Comparison of ENCODE assay signal across 8 cellular contexts in the genomic region with DNA sequence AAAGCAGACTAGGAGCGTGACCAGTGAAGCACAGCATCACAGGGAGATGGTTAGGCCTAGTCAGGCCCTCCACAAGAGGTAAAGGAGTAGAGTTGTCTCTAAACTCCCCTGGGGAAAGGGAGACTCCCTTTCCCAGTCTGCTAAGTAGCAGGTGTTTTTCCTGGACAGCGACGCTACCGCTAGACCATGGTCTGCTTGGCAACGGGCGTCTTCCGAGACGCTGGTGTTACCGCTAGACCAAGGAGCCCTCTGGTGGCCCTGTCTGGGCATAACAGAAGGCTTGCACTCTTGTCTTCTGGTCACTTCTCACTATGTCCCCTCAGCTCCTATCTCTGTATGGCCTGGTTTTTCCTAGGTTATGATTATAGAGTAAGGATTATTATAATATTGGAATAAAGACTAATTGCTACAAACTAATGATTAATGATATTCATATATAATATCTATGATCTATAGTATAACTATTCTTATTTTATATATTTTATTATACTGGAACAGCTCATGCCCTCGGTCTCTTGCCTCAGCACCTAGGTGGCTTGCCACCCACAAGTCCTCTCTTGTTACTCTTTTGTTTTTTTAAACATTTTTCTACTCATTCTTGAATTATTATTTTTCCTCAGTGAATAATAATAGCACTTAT. TPM values are rescaled to one million over a fixed set of nuclear protein-coding genes. Genes with fewer than 3 reads are reported as not detected.
A peak's percentile ranks its signal among the peaks of the same experiment; 100 is the strongest.
DNase-seq lines count a peak whose midpoint lies in the region; ATAC-seq and TF ChIP-seq lines count a peak whose summit lies in the region.
"Not testable (repeated sequence)": the region's sequence is repeated elsewhere in the genome, so short reads cannot be mapped to it uniquely, and the experiment has no call there.

No MANE protein-coding gene starts in this region.

- in situ Hi-C loops in astrocyte of the spinal cord (cut with HindIII; ENCODE audit: low sequenced_read_pairs): not testable (repeated sequence)

- H3K9me3 ChIP-seq in OCI-LY1 (ENCODE audit: low read length): not testable (repeated sequence)

- H3K4me2 ChIP-seq in OCI-LY1 (ENCODE audit: low read length): peak overlapping the region; percentile 42; the same call in 1 of the 2 replicates

- H3K27ac Mint-ChIP-seq in CD14-positive monocyte; activated CD4-positive, alpha-beta T cell treated with anti-CD3 and anti-CD28 coated beads, Interleukin-2, amount 10 ng/mL, durations not matched to agents 7 days and 5 days; neural crest cell (ENCODE audit: unreplicated experiment): not testable (repeated sequence)

- peak overlapping the region in 1 of 2 donors; percentile 23 for H3K4me3 Mint-ChIP-seq in CD14-positive monocyte
- not testable (repeated sequence) for H3K4me3 Mint-ChIP-seq in activated CD4-positive, alpha-beta T cell treated with anti-CD3 and anti-CD28 coated beads, Interleukin-2, amount 10 ng/mL, durations not matched to agents 7 days and 5 days
- peak overlapping the region; percentile 54 for H3K4me3 Mint-ChIP-seq in neural crest cell

- H3K36me3 ChIP-seq in OCI-LY1 (ENCODE audit: insufficient read depth, low read length): not testable (repeated sequence)

- H3K4me3 ChIP-seq in OCI-LY1 (ENCODE audit: low read depth, low read length, poor library complexity, severe bottlenecking): peak overlapping the region; percentile 26
- not testable (repeated sequence) for H3K4me3 ChIP-seq in astrocyte of the spinal cord (ENCODE audit: low read depth, low read length)

- H3K9me2 ChIP-seq in OCI-LY1 (ENCODE audit: low read depth, low read length): not testable (repeated sequence)

- H3F3A ChIP-seq in OCI-LY1 (ENCODE audit: insufficient read depth, low read length): not testable (repeated sequence)

- not testable (repeated sequence) for H3K27me3 Mint-ChIP-seq in CD14-positive monocyte (ENCODE audit: low read depth in 3 of 3)
- peaks cover 12% of the 10 kb centered on the region for H3K27me3 Mint-ChIP-seq in activated CD4-positive, alpha-beta T cell treated with anti-CD3 and anti-CD28 coated beads, Interleukin-2, amount 10 ng/mL, durations not matched to agents 7 days and 5 days
- H3K27me3 Mint-ChIP-seq in neural crest cell (ENCODE audit: low read depth): peaks cover 16% of the 10 kb centered on the region

- CTCF ChIA-PET in activated CD4-positive, alpha-beta T cell treated with anti-CD3 and anti-CD28 coated beads, Interleukin-2, amount 10 ng/mL, durations not matched to agents 7 days and 5 days (lab: Charles Lee): interaction anchor here (0.7 to 1.8 kb wide), 2 partner anchors 27 to 221 kb away, joined by 3 to 4 read pairs; no protein-coding TSS in a partner anchor

- H3K9me3 Mint-ChIP-seq in CD14-positive monocyte (peaks cover 4 to 10% (median 6%) of the 10 kb centered on the region in 7 donors), neural crest cell (peaks cover 18% of the 10 kb centered on the region)
- H3K9me3 Mint-ChIP-seq in activated CD4-positive, alpha-beta T cell treated with anti-CD3 and anti-CD28 coated beads, Interleukin-2, amount 10 ng/mL, durations not matched to agents 7 days and 5 days: not testable (repeated sequence)

- intact Hi-C loops in CD14-positive monocyte (cut with micrococcal nuclease): loop anchor here in 1 of 2 donors (2.0 kb wide), 1 partner anchor 220 kb away; no protein-coding TSS in a partner anchor
- intact Hi-C loops in Right ventricle myocardium superior (cut with DNase I): not testable (repeated sequence)

- not testable (repeated sequence) for H3K27ac ChIP-seq in OCI-LY1 (ENCODE audit: low read depth, low read length, poor library complexity, severe bottlenecking)

- not testable (repeated sequence) for H2AFZ ChIP-seq in OCI-LY1 (ENCODE audit: low read length)

- not testable (repeated sequence) for H3K4me1 ChIP-seq in OCI-LY1 (ENCODE audit: insufficient read depth, low read length, severe bottlenecking)

- not testable (repeated sequence) for H3K79me2 ChIP-seq in OCI-LY1 (ENCODE audit: insufficient read depth, low read length)

- ATAC-seq in Right ventricle myocardium superior (ENCODE audit: poor library complexity): not testable (repeated sequence)

- POLR2A ChIA-PET in activated CD4-positive, alpha-beta T cell treated with anti-CD3 and anti-CD28 coated beads, Interleukin-2, amount 10 ng/mL, durations not matched to agents 7 days and 5 days (lab: Charles Lee): not testable (repeated sequence)

- peaks cover 12% of the 10 kb centered on the region for H3K4me1 Mint-ChIP-seq in CD14-positive monocyte
- peaks cover 17% of the 10 kb centered on the region for H3K4me1 Mint-ChIP-seq in activated CD4-positive, alpha-beta T cell treated with anti-CD3 and anti-CD28 coated beads, Interleukin-2, amount 10 ng/mL, durations not matched to agents 7 days and 5 days
- peaks cover 15% of the 10 kb centered on the region for H3K4me1 Mint-ChIP-seq in neural crest cell

- not testable (repeated sequence) for H4K20me1 ChIP-seq in OCI-LY1 (ENCODE audit: insufficient read depth, low read length)

- H3K27me3 ChIP-seq in OCI-LY1 (ENCODE audit: insufficient read depth, low read length): not testable (repeated sequence)

- not testable (repeated sequence) for H3K9ac ChIP-seq in OCI-LY1 (ENCODE audit: low read length)

- not testable (repeated sequence) for H3K36me3 Mint-ChIP-seq in CD14-positive monocyte; activated CD4-positive, alpha-beta T cell treated with anti-CD3 and anti-CD28 coated beads, Interleukin-2, amount 10 ng/mL, durations not matched to agents 7 days and 5 days (ENCODE audit: low read depth)
- peaks cover 22% of the 10 kb centered on the region for H3K36me3 Mint-ChIP-seq in neural crest cell (ENCODE audit: low read depth)

- DNase-seq in CD14-positive monocyte (ENCODE audit: low spot score): peak; percentile 64
- peak; percentile 70 for DNase-seq in HT-29 (ENCODE audit: low spot score)
- peak; percentile 19 for DNase-seq in activated CD4-positive, alpha-beta T cell treated with anti-CD3 and anti-CD28 coated beads, Interleukin-2, amount 10 ng/mL, durations not matched to agents 7 days and 5 days
- DNase-seq in astrocyte of the spinal cord (ENCODE audit: low read depth, low spot score): peak; percentile 70
- DNase-seq in Right ventricle myocardium superior: peak; percentile 88
- DNase-seq in neural crest cell (ENCODE audit: low read depth, low spot score): peak; percentile 58
- DNase-seq in stimulated activated CD8-positive, alpha-beta memory T cell treated with anti-CD3 and anti-CD28 coated beads, Interleukin-15, amount 100 ng/mL, for 24 hours (ENCODE audit: low read depth): peak; percentile 4

- TF ChIP-seq CTCF in CD14-positive monocyte (IDR thresholded peaks at IDR 0.05) (peak; percentile 73), OCI-LY1 (IDR thresholded peaks at IDR 0.05; ENCODE audit: low read length) (peak; percentile 40), astrocyte of the spinal cord (IDR thresholded peaks at IDR 0.05; ENCODE audit: low read depth, low read length) (peak; percentile 50), neural crest cell (conservative IDR thresholded peaks at IDR 0.05) (peak; percentile 69)

RNA-seq across cellular contexts. Expression of gene DNTTIP2, which starts 28.2 kb away (rescaled TPM):
- polyA plus RNA-seq in CD14-positive monocyte: 10 to 100 TPM; 42.1 to 68.8 TPM
- 15.1 and 15.4 TPM in 2 replicates for total RNA-seq in HT-29 (2014; rRNA removed; shearing (Covaris generic))
- total RNA-seq in activated CD4-positive, alpha-beta T cell treated with anti-CD3 and anti-CD28 coated beads, Interleukin-2, amount 10 ng/mL, durations not matched to agents 7 days and 5 days: 10 to 100 TPM; 56.4 to 57.4 TPM
- total RNA-seq in Right ventricle myocardium superior (32.0 TPM), neural crest cell (65.0 and 67.7 TPM in 2 replicates)

RNA-seq across cellular contexts. Expression of gene GCLM, which starts 58.4 kb away (rescaled TPM):
- polyA plus RNA-seq in CD14-positive monocyte: 1 to 10 TPM; 3.2 to 4.4 TPM
- 6.7 and 7.9 TPM in 2 replicates for total RNA-seq in HT-29 (2014; rRNA removed; shearing (Covaris generic))
- total RNA-seq in activated CD4-positive, alpha-beta T cell treated with anti-CD3 and anti-CD28 coated beads, Interleukin-2, amount 10 ng/mL, durations not matched to agents 7 days and 5 days: 10 to 100 TPM; 17.3 to 17.8 TPM
- 9.6 TPM for total RNA-seq in Right ventricle myocardium superior
- total RNA-seq in neural crest cell: 12.8 and 13.0 TPM in 2 replicates

Comparison
In these comparisons a context has a peak if more than half of its experiments do, and no peak if none do; other contexts are left out.
1. DNase-seq: peak in every context shown above with its lines; median percentile 88 in Right ventricle myocardium superior; 70 in HT-29; 70 in astrocyte of the spinal cord; 64 in CD14-positive monocyte; 58 in neural crest cell; 19 in activated CD4-positive, alpha-beta T cell treated with anti-CD3 and anti-CD28 coated beads, Interleukin-2, amount 10 ng/mL, durations not matched to agents 7 days and 5 days; 4 in stimulated activated CD8-positive, alpha-beta memory T cell treated with anti-CD3 and anti-CD28 coated beads, Interleukin-15, amount 100 ng/mL, for 24 hours.